ENCODE assay signal across 1 cellular context in the genomic region with DNA sequence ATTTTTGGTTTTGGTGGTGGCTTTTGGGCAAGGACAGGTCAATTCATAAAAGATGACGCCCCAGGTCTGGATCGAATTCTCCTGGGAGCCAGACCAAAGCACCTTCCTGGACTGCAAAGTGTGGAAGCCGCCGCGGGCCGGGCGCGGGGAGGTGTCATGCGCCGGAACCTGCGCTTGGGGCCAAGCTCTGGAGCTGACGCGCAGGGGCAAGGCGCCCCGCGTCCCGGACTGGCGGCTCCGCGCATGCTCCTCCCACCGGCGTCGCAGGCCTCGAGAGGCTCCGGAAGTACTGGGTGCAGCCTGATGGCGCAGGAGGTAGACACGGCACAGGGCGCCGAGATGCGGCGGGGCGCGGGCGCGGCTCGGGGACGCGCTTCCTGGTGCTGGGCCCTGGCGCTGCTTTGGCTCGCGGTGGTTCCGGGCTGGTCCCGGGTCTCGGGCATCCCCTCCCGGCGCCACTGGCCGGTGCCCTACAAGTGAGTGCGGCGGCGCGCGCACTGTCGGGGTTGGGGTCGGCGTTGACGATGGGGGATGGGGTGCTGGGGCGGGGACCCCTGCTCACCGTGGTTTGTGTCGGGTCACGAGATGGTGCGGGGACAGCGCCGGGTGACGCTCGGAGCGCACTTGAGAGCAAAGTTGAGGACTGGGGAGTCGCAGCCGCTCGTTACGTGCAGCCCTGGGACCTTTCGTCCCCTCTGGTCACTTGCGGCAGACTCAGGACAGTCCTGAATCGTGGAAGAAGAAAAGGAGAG.
A peak's percentile ranks its signal among the peaks of the same experiment; 100 is the strongest.
TF ChIP-seq lines count a peak whose summit lies in the region.

A gene (plus strand): TSS at position 286 of the 752 bp plus-strand sequence. CDS start 18 bp downstream, at position 304.

TF ChIP-seq in HepG2, 621 proteins besides CTCF, POLR2A, EP300 and RAD21 (continued from another document and continues in another):
- TF ChIP-seq, protein P1, sequence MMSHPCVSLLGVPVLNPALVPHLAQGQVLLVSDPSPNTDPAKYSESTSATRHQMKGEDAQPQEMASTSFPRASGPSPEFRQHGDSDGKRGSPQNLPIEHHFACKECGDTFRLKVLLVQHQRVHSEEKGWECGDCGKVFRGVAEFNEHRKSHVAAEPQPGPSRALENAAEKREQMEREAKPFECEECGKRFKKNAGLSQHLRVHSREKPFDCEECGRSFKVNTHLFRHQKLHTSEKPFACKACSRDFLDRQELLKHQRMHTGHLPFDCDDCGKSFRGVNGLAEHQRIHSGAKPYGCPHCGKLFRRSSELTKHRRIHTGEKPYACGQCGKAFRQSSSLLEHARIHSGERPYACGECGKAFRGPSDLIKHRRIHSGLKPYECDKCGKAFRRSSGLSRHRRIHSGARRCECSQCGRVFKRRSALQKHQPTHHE (CRISPR knock-in tag; IDR thresholded peaks at IDR 0.05; ENCODE audit: borderline replicate concordance), result 0 out of 2 replicates have a peak, but pooled peaks have one; percentile 55
- TF ChIP-seq RNF2 (conservative IDR thresholded peaks at IDR 0.05; ENCODE audit: low read depth) (peak; percentile 86; the same call in 1 of the 2 replicates), RXRA (CRISPR knock-in tag; IDR thresholded peaks at IDR 0.05) (peak; percentile 52), ZNF546 (CRISPR knock-in tag; conservative IDR thresholded peaks at IDR 0.05) (peak; percentile 84), BRD4 (CRISPR knock-in tag; IDR thresholded peaks at IDR 0.05) (peak; percentile 92), MEIS1 (CRISPR knock-in tag; IDR thresholded peaks at IDR 0.05; ENCODE audit: borderline replicate concordance) (peak; percentile 83; the same call in 1 of the 2 replicates), POLR2G (IDR thresholded peaks at IDR 0.05; ENCODE audit: low read depth, low read length) (peak; percentile 91), JUNB (CRISPR knock-in tag; IDR thresholded peaks at IDR 0.05; ENCODE audit: borderline replicate concordance) (no peak), KAT8 (CRISPR knock-in tag; IDR thresholded peaks at IDR 0.05) (peak; percentile 95), ELF3 (CRISPR knock-in tag; IDR thresholded peaks at IDR 0.05) (peak; percentile 94), PAX8 (CRISPR knock-in tag; IDR thresholded peaks at IDR 0.05; ENCODE audit: borderline replicate concordance) (no peak), REPIN1 (CRISPR knock-in tag; IDR thresholded peaks at IDR 0.05; ENCODE audit: borderline replicate concordance, low read depth) (peak; percentile 59; the same call in 1 of the 2 replicates), ZNF878 (CRISPR knock-in tag; IDR thresholded peaks at IDR 0.05) (0 out of 2 replicates have a peak, but pooled peaks have one; percentile 46), GATAD1 (CRISPR knock-in tag; IDR thresholded peaks at IDR 0.05) (peak; percentile 91), HOXA9 (CRISPR knock-in tag; IDR thresholded peaks at IDR 0.05; ENCODE audit: borderline replicate concordance) (peak; percentile 74; the same call in 1 of the 2 replicates), TSC22D2 (CRISPR knock-in tag; IDR thresholded peaks at IDR 0.05; ENCODE audit: borderline replicate concordance) (no peak), ZFAT (CRISPR knock-in tag; conservative IDR thresholded peaks at IDR 0.05) (peak; percentile 54; the same call in 1 of the 2 replicates), SIX1 (CRISPR knock-in tag; IDR thresholded peaks at IDR 0.05; ENCODE audit: borderline replicate concordance) (no peak), TBX3 (IDR thresholded peaks at IDR 0.05; ENCODE audit: borderline replicate concordance) (no peak), ZNF563 (CRISPR knock-in tag; IDR thresholded peaks at IDR 0.05) (peak; percentile 60; the same call in 1 of the 2 replicates), FIP1L1 (IDR thresholded peaks at IDR 0.05; ENCODE audit: borderline replicate concordance, insufficient read depth, low read depth, low read length) (peak; percentile 61; the same call in 1 of the 2 replicates), ZNF572 (CRISPR knock-in tag; IDR thresholded peaks at IDR 0.05) (no peak), TCF7 (IDR thresholded peaks at IDR 0.05; ENCODE audit: low read depth) (no peak), ZNF660 (CRISPR knock-in tag; IDR thresholded peaks at IDR 0.05; ENCODE audit: borderline replicate concordance, low read depth) (no peak), CBX1 (IDR thresholded peaks at IDR 0.05; ENCODE audit: low read depth) (no peak), ZNF468 (CRISPR knock-in tag; IDR thresholded peaks at IDR 0.05) (no peak), THAP11 (CRISPR knock-in tag; IDR thresholded peaks at IDR 0.05) (peak; percentile 88)
- TF ChIP-seq, protein P2, sequence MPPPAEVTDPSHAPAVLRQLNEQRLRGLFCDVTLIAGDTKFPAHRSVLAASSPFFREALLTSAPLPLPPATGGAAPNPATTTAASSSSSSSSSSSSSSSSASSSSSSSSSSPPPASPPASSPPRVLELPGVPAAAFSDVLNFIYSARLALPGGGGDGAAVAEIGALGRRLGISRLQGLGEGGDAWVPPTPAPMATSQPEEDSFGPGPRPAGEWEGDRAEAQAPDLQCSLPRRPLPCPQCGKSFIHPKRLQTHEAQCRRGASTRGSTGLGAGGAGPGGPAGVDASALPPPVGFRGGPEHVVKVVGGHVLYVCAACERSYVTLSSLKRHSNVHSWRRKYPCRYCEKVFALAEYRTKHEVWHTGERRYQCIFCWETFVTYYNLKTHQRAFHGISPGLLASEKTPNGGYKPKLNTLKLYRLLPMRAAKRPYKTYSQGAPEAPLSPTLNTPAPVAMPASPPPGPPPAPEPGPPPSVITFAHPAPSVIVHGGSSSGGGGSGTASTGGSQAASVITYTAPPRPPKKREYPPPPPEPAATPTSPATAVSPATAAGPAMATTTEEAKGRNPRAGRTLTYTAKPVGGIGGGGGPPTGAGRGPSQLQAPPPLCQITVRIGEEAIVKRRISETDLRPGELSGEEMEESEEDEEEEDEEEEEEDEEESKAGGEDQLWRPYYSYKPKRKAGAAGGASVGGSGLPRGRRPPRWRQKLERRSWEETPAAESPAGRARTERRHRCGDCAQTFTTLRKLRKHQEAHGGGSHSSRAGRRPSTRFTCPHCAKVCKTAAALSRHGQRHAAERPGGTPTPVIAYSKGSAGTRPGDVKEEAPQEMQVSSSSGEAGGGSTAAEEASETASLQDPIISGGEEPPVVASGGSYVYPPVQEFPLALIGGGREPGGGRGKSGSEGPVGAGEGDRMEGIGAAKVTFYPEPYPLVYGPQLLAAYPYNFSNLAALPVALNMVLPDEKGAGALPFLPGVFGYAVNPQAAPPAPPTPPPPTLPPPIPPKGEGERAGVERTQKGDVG (CRISPR knock-in tag; IDR thresholded peaks at IDR 0.05; ENCODE audit: borderline replicate concordance), result peak; percentile 77; the same call in 1 of the 2 replicates
- TF ChIP-seq, protein P3, sequence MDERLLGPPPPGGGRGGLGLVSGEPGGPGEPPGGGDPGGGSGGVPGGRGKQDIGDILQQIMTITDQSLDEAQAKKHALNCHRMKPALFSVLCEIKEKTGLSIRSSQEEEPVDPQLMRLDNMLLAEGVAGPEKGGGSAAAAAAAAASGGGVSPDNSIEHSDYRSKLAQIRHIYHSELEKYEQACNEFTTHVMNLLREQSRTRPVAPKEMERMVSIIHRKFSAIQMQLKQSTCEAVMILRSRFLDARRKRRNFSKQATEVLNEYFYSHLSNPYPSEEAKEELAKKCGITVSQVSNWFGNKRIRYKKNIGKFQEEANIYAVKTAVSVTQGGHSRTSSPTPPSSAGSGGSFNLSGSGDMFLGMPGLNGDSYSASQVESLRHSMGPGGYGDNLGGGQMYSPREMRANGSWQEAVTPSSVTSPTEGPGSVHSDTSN (CRISPR knock-in tag; IDR thresholded peaks at IDR 0.05), result no peak
- TF ChIP-seq, protein P4, sequence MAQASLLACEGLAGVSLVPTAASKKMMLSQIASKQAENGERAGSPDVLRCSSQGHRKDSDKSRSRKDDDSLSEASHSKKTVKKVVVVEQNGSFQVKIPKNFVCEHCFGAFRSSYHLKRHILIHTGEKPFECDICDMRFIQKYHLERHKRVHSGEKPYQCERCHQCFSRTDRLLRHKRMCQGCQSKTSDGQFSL (CRISPR knock-in tag; IDR thresholded peaks at IDR 0.05), result 0 out of 2 replicates have a peak, but pooled peaks have one; percentile 18
- TF ChIP-seq, protein P5, sequence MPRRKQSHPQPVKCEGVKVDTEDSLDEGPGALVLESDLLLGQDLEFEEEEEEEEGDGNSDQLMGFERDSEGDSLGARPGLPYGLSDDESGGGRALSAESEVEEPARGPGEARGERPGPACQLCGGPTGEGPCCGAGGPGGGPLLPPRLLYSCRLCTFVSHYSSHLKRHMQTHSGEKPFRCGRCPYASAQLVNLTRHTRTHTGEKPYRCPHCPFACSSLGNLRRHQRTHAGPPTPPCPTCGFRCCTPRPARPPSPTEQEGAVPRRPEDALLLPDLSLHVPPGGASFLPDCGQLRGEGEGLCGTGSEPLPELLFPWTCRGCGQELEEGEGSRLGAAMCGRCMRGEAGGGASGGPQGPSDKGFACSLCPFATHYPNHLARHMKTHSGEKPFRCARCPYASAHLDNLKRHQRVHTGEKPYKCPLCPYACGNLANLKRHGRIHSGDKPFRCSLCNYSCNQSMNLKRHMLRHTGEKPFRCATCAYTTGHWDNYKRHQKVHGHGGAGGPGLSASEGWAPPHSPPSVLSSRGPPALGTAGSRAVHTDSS (CRISPR knock-in tag; conservative IDR thresholded peaks at IDR 0.05), result 0 out of 2 replicates have a peak, but pooled peaks have one; percentile 56
- TF ChIP-seq, protein P6, sequence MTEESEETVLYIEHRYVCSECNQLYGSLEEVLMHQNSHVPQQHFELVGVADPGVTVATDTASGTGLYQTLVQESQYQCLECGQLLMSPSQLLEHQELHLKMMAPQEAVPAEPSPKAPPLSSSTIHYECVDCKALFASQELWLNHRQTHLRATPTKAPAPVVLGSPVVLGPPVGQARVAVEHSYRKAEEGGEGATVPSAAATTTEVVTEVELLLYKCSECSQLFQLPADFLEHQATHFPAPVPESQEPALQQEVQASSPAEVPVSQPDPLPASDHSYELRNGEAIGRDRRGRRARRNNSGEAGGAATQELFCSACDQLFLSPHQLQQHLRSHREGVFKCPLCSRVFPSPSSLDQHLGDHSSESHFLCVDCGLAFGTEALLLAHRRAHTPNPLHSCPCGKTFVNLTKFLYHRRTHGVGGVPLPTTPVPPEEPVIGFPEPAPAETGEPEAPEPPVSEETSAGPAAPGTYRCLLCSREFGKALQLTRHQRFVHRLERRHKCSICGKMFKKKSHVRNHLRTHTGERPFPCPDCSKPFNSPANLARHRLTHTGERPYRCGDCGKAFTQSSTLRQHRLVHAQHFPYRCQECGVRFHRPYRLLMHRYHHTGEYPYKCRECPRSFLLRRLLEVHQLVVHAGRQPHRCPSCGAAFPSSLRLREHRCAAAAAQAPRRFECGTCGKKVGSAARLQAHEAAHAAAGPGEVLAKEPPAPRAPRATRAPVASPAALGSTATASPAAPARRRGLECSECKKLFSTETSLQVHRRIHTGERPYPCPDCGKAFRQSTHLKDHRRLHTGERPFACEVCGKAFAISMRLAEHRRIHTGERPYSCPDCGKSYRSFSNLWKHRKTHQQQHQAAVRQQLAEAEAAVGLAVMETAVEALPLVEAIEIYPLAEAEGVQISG (CRISPR knock-in tag; IDR thresholded peaks at IDR 0.05), result peak; percentile 85
- TF ChIP-seq, protein P7, sequence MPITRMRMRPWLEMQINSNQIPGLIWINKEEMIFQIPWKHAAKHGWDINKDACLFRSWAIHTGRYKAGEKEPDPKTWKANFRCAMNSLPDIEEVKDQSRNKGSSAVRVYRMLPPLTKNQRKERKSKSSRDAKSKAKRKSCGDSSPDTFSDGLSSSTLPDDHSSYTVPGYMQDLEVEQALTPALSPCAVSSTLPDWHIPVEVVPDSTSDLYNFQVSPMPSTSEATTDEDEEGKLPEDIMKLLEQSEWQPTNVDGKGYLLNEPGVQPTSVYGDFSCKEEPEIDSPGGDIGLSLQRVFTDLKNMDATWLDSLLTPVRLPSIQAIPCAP (CRISPR knock-in tag; IDR thresholded peaks at IDR 0.05; ENCODE audit: low read depth), result no peak
- TF ChIP-seq, protein P8, sequence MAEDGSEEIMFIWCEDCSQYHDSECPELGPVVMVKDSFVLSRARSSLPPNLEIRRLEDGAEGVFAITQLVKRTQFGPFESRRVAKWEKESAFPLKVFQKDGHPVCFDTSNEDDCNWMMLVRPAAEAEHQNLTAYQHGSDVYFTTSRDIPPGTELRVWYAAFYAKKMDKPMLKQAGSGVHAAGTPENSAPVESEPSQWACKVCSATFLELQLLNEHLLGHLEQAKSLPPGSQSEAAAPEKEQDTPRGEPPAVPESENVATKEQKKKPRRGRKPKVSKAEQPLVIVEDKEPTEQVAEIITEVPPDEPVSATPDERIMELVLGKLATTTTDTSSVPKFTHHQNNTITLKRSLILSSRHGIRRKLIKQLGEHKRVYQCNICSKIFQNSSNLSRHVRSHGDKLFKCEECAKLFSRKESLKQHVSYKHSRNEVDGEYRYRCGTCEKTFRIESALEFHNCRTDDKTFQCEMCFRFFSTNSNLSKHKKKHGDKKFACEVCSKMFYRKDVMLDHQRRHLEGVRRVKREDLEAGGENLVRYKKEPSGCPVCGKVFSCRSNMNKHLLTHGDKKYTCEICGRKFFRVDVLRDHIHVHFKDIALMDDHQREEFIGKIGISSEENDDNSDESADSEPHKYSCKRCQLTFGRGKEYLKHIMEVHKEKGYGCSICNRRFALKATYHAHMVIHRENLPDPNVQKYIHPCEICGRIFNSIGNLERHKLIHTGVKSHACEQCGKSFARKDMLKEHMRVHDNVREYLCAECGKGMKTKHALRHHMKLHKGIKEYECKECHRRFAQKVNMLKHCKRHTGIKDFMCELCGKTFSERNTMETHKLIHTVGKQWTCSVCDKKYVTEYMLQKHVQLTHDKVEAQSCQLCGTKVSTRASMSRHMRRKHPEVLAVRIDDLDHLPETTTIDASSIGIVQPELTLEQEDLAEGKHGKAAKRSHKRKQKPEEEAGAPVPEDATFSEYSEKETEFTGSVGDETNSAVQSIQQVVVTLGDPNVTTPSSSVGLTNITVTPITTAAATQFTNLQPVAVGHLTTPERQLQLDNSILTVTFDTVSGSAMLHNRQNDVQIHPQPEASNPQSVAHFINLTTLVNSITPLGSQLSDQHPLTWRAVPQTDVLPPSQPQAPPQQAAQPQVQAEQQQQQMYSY (CRISPR knock-in tag; IDR thresholded peaks at IDR 0.05), result peak; percentile 52; the same call in 1 of the 2 replicates
- TF ChIP-seq, protein P9, sequence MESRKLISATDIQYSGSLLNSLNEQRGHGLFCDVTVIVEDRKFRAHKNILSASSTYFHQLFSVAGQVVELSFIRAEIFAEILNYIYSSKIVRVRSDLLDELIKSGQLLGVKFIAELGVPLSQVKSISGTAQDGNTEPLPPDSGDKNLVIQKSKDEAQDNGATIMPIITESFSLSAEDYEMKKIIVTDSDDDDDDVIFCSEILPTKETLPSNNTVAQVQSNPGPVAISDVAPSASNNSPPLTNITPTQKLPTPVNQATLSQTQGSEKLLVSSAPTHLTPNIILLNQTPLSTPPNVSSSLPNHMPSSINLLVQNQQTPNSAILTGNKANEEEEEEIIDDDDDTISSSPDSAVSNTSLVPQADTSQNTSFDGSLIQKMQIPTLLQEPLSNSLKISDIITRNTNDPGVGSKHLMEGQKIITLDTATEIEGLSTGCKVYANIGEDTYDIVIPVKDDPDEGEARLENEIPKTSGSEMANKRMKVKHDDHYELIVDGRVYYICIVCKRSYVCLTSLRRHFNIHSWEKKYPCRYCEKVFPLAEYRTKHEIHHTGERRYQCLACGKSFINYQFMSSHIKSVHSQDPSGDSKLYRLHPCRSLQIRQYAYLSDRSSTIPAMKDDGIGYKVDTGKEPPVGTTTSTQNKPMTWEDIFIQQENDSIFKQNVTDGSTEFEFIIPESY (CRISPR knock-in tag; IDR thresholded peaks at IDR 0.05), result peak; percentile 26; the same call in 1 of the 2 replicates
- TF ChIP-seq, protein P10, sequence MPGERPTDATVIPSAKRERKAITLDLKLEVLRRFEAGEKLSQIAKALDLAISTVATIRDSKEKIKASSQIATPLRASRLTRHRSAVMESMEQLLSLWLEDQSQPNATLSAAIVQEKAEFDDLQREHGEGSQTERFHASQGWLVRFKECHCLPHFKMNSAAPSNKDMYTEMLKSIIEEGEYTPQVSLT (CRISPR knock-in tag; IDR thresholded peaks at IDR 0.05; ENCODE audit: borderline replicate concordance, low read depth), result no peak
